Comparison of ENCODE assay signal across 17 cellular contexts in genomic region chr3:114035896-114036295, GRCh38. TPM values are rescaled to one million over a fixed set of nuclear protein-coding genes. Genes with fewer than 3 reads are reported as not detected.
DNase-seq lines count a peak whose midpoint lies in the region; FAIRE-seq and TF ChIP-seq lines count a peak whose summit lies in the region.
"Had no signal": no experiment of that assay in that cellular context is flagged by ENCODE, and none has a peak within 500 bp of the region (broad histone marks: within the 10 kb centered on the region; RNA-seq: fewer than 3 reads in every experiment).

No MANE protein-coding gene starts in this region.

- H3K4me1 ChIP-seq in adipocyte (ENCODE audit: control insufficient read depth, insufficient read depth, low read length): peaks cover 17% of the 10 kb centered on the region
- H3K4me1 ChIP-seq: BLaER1 treated with 17β-estradiol and CSF1 and Interleukin-3, amounts not matched to agents 10 nM and 100 nM; HAP-1 had no signal

- no peak for FAIRE-seq in H54 (lab: Jason Lieb, UNC)
- FAIRE-seq: GM12891, H1 had no signal

- H3K36me3 ChIP-seq in adipocyte (ENCODE audit: control insufficient read depth, insufficient read depth, low read length, severe bottlenecking): peaks cover 4% of the 10 kb centered on the region
- H3K36me3 ChIP-seq: HAP-1 had no signal

- H3K9ac ChIP-seq in adipocyte (ENCODE audit: low read length): peak overlapping the region; percentile 15
- H3K9ac ChIP-seq: BLaER1 treated with 17β-estradiol and CSF1 and Interleukin-3, amounts not matched to agents 10 nM and 100 nM had no signal

- H3K4me3 ChIP-seq in AG10803 (ENCODE audit: low read length) (no peak overlapping the region), adipocyte (ENCODE audit: low read length) (no peak overlapping the region)
- H3K4me3 ChIP-seq: BLaER1 treated with 17β-estradiol and CSF1 and Interleukin-3, amounts not matched to agents 10 nM and 100 nM; HAP-1 had no signal

- H3K27me3 ChIP-seq in adipocyte (replicated peaks; ENCODE audit: control insufficient read depth, insufficient read depth, low read length): no peaks in the 10 kb centered on the region
- H3K27me3 ChIP-seq: BLaER1 treated with 17β-estradiol and CSF1 and Interleukin-3, amounts not matched to agents 10 nM and 100 nM had no signal

- H3K27ac ChIP-seq in temporal lobe (ENCODE audit: low read depth, low read length) (peak overlapping the region; percentile 36), substantia nigra (ENCODE audit: low read depth, low read length, poor library complexity, severe bottlenecking) (no peak overlapping the region)
- H3K27ac ChIP-seq: BLaER1 treated with 17β-estradiol and CSF1 and Interleukin-3, amounts not matched to agents 10 nM and 100 nM had no signal

- TF ChIP-seq CTCF in AG10803 (conservative IDR thresholded peaks at IDR 0.05; ENCODE audit: low read length): no peak

- DNase-seq in AG10803 (ENCODE audit: low read depth) (peak; percentile 49), adipocyte (ENCODE audit: low read depth) (peak; percentile 26), fibroblast of peridontal ligament (ENCODE audit: extremely low read depth) (peak; percentile 60), H54 (ENCODE audit: insufficient read length, low spot score) (no peak), substantia nigra (lab: John Stamatoyannopoulos, UW) (no peak)
- no peak for DNase-seq in central memory CD4-positive, alpha-beta T cell
- DNase-seq: 8988T; Calu3; CD8-positive, alpha-beta T cell; DMS 273 treated with DMSO at 0.1 percent for 48 hours; DMS53; DND-41 had no signal

- H3K9me3 ChIP-seq in adipocyte (ENCODE audit: control insufficient read depth, low read length): no peaks in the 10 kb centered on the region
- H3K9me3 ChIP-seq: HAP-1 had no signal

- TF ChIP-seq POLR2A in H54 (IDR thresholded peaks at IDR 0.05; ENCODE audit: low read depth, low read length): no peak

RNA-seq across cellular contexts. Expression of gene CCDC191, which starts 20.4 kb away (rescaled TPM):
- total RNA-seq in temporal lobe: 3.4 TPM

RNA-seq across cellular contexts. Expression of gene QTRT2, which starts 20.6 kb away (rescaled TPM):
- 10.8 TPM for total RNA-seq in temporal lobe

Comparison
In these comparisons a context has a peak if more than half of its experiments do, and no peak if none do; other contexts are left out.
1. DNase-seq: peak in AG10803 (single experiment), adipocyte (single experiment) and fibroblast of peridontal ligament (single experiment); none in H54 (single experiment), substantia nigra (0 of 49) and central memory CD4-positive, alpha-beta T cell (single experiment).